In the genomic region with DNA sequence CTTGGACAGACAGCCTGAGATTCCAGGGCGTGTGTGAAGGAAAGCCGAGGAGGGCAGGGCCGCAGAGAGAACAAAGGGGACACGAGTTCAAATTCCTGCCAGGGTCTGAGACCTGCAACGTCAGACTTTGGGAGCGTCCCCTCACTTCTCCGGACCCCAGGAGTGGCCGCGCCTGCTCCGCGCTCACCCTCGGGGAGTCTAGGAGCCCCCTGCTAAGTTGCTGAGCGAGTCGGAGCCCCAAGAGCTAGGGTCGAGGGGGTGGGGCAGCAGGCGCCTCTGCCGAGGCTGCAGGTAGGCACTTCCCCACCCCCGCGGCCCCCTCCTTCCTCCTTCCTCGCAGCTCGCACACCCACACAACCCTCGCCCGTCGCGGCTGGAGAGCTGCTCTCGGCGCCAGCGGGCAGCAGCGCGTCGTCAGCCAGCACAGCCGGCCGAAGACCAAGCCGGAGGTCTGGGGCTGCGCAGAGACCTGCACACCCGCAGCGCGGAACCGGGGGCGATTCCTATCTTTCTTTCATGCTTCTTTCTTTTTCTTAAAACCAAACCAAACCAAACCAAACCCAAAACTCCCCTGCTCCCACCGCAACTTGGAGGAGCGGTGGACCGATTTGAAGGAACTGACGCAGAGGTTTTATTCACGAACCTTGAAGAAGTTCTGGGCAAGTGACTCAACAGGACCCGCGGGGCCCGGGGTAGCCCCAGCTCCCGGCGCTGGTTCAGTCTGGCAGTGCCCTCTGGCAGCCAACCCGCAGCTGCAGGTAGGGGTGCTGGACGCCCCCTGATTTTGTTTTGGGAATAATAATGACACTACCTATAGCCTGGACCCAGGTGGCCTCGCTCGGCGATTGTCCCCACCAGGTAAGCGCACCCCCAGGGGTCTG, we compare ENCODE assay signal across 15 cellular contexts. TPM values are rescaled to one million over a fixed set of nuclear protein-coding genes. Genes with fewer than 3 reads are reported as not detected.
DNase-seq lines count a peak whose midpoint lies in the region; ATAC-seq and TF ChIP-seq lines count a peak whose summit lies in the region.
"Had no signal": no experiment of that assay in that cellular context is flagged by ENCODE, and none has a peak within 500 bp of the region (broad histone marks: within the 10 kb centered on the region; RNA-seq: fewer than 3 reads in every experiment).

A gene (plus strand): TSS at position 352 of the 881 bp plus-strand sequence. CDS start 10,563 bp downstream, outside the sequence.

- POLR2A ChIA-PET in MCF 10A (lab: Yijun Ruan, JAX), result interaction anchor here (0.6 kb wide), 1 partner anchor 10 kb away, joined by 3 read pairs; no protein-coding TSS in a partner anchor

- no peak within 1 kb of the TSS for H3K4me3 Mint-ChIP-seq in MCF 10A (ENCODE audit: unreplicated experiment)
- H3K4me3 Mint-ChIP-seq in stimulated activated naive CD8-positive, alpha-beta T cell treated with anti-CD3 and anti-CD28 coated beads, Interleukin-15, amount 100 ng/mL, for 72 hours, result no peak within 1 kb of the TSS
- H3K4me3 Mint-ChIP-seq: activated T-cell treated with anti-CD3 and anti-CD28 coated beads, Interleukin-2, amount 50 U/mL, for 4 hours had no signal

- H3K36me3 ChIP-seq in mammary epithelial cell (ENCODE audit: insufficient read depth, low read length) (no peaks in the 10 kb centered on the region), RWPE2 (ENCODE audit: low read depth) (no peaks in the 10 kb centered on the region)
- H3K36me3 ChIP-seq: BLaER1 treated with 17β-estradiol and CSF1 and Interleukin-3, amounts not matched to agents 10 nM and 100 nM; right atrium auricular region had no signal

- H2AFZ ChIP-seq in mammary epithelial cell (ENCODE audit: low read depth, low read length), result no peak within 1 kb of the TSS

- H3K27me3 Mint-ChIP-seq in MCF 10A (ENCODE audit: insufficient read depth, unreplicated experiment), result peaks cover 86% of the 10 kb centered on the region
- peaks cover 59% of the 10 kb centered on the region for H3K27me3 Mint-ChIP-seq in stimulated activated naive CD8-positive, alpha-beta T cell treated with anti-CD3 and anti-CD28 coated beads, Interleukin-15, amount 100 ng/mL, for 72 hours

- H3K4me3 ChIP-seq in mammary epithelial cell (replicated peaks in 1 of 3; ENCODE audit: insufficient read depth in 1 of 3, low read depth in 2 of 3, low read length in 3 of 3) (no peak within 1 kb of the TSS), RWPE2 (ENCODE audit: severe bottlenecking) (no peak within 1 kb of the TSS), iPS-11a (ENCODE audit: low read depth, low read length) (peak within 1 kb of the TSS; percentile 31)
- H3K4me3 ChIP-seq: BLaER1 treated with 17β-estradiol and CSF1 and Interleukin-3, amounts not matched to agents 10 nM and 100 nM; right atrium auricular region had no signal

- no peak for DNase-seq in mammary epithelial cell
- no peak for DNase-seq in MCF 10A (ENCODE audit: unreplicated experiment)
- peak; percentile 73 for DNase-seq in RWPE2 (ENCODE audit: low spot score)
- no peak for DNase-seq in middle frontal gyrus (ENCODE audit: extremely low spot score, low spot score)
- DNase-seq in stimulated activated naive CD8-positive, alpha-beta T cell treated with anti-CD3 and anti-CD28 coated beads, Interleukin-15, amount 100 ng/mL, for 72 hours, result no peak
- no peak for DNase-seq in NK-92 (lab: John Stamatoyannopoulos, UW; ENCODE audit: unreplicated experiment)
- no peak for DNase-seq in AG08396 (ENCODE audit: low spot score)
- DNase-seq: activated T-cell treated with anti-CD3 and anti-CD28 coated beads, Interleukin-2, amount 50 U/mL, for 4 hours; NCI-H1694 treated with DMSO at 0.1 percent for 48 hours had no signal

- H3K36me3 Mint-ChIP-seq in MCF 10A (ENCODE audit: insufficient read depth, unreplicated experiment), result no peaks in the 10 kb centered on the region

- TF ChIP-seq CTCF in mammary epithelial cell (conservative IDR thresholded peaks at IDR 0.05 in 1 of 2, IDR thresholded peaks at IDR 0.05 in 1 of 2; ENCODE audit: extremely low read depth in 1 of 2, insufficient read depth in 1 of 2, low read depth in 1 of 2, low read length in 2 of 2) (no peak), MCF 10A (IDR thresholded peaks at IDR 0.05; ENCODE audit: unreplicated experiment) (no peak), RWPE2 (IDR thresholded peaks at IDR 0.05; ENCODE audit: poor library complexity, severe bottlenecking) (no peak)

- CTCF ChIA-PET in mammary epithelial cell (lab: Charles Lee; ENCODE audit: low non-redundant PET), result no interaction called here
- CTCF ChIA-PET in MCF 10A (lab: Yijun Ruan, JAX), result interaction anchor here (0.6 to 0.7 kb wide), 3 partner anchors 15 to 1234 kb away, joined by 3 read pairs; no protein-coding TSS in a partner anchor

- H3K4me2 ChIP-seq in mammary epithelial cell (ENCODE audit: insufficient read depth, low read depth, low read length), result peak within 1 kb of the TSS; percentile 3

- H3K27ac Mint-ChIP-seq in MCF 10A (ENCODE audit: low read depth, unreplicated experiment), result no peak within 1 kb of the TSS
- no peak within 1 kb of the TSS for H3K27ac Mint-ChIP-seq in stimulated activated naive CD8-positive, alpha-beta T cell treated with anti-CD3 and anti-CD28 coated beads, Interleukin-15, amount 100 ng/mL, for 72 hours

- H3K4me1 ChIP-seq in mammary epithelial cell (ENCODE audit: insufficient read depth, low read length) (no peaks in the 10 kb centered on the region), RWPE2 (ENCODE audit: insufficient read depth, poor library complexity, severe bottlenecking) (no peaks in the 10 kb centered on the region)
- H3K4me1 ChIP-seq: BLaER1 treated with 17β-estradiol and CSF1 and Interleukin-3, amounts not matched to agents 10 nM and 100 nM; right atrium auricular region had no signal

- H3K27me3 ChIP-seq in mammary epithelial cell (ENCODE audit: insufficient read depth, low read length), result peaks cover 25% of the 10 kb centered on the region
- H3K27me3 ChIP-seq in RWPE2 (ENCODE audit: insufficient read depth, poor library complexity, severe bottlenecking), result peaks cover 65% of the 10 kb centered on the region

- no peaks in the 10 kb centered on the region for H4K20me1 ChIP-seq in mammary epithelial cell (ENCODE audit: insufficient read depth, low read length)

- in situ Hi-C loops in mammary epithelial cell (cut with MboI; ENCODE audit: low sequenced_read_pairs in 2 of 2), result loop anchor here in 1 of 2 donors (10.0 kb wide), 1 partner anchor 58 kb away; no protein-coding TSS in a partner anchor

- H3K9ac ChIP-seq in mammary epithelial cell (ENCODE audit: insufficient read depth, low read length), result no peak within 1 kb of the TSS
- H3K9ac ChIP-seq: BLaER1 treated with 17β-estradiol and CSF1 and Interleukin-3, amounts not matched to agents 10 nM and 100 nM had no signal

- H3K27ac ChIP-seq in mammary epithelial cell (ENCODE audit: insufficient read depth, low read depth, low read length) (no peak within 1 kb of the TSS), RWPE2 (ENCODE audit: poor library complexity, severe bottlenecking) (no peak within 1 kb of the TSS)
- H3K27ac ChIP-seq: BLaER1 treated with 17β-estradiol and CSF1 and Interleukin-3, amounts not matched to agents 10 nM and 100 nM; right atrium auricular region had no signal

- intact Hi-C loops in mammary epithelial cell (cut with micrococcal nuclease), result no loop called here
- intact Hi-C loops in MCF 10A (cut with micrococcal nuclease), result no loop called here

- no peaks in the 10 kb centered on the region for H3K4me1 Mint-ChIP-seq in MCF 10A (ENCODE audit: insufficient read depth, unreplicated experiment)
- H3K4me1 Mint-ChIP-seq in stimulated activated naive CD8-positive, alpha-beta T cell treated with anti-CD3 and anti-CD28 coated beads, Interleukin-15, amount 100 ng/mL, for 72 hours, result peaks cover 12% of the 10 kb centered on the region

- BruUV-seq in mammary epithelial cell (replicated peaks; lab: Mats Ljungman, UMichigan) (no TSS peak), MCF 10A (replicated peaks; lab: Mats Ljungman, UMichigan) (no TSS peak)

- no peaks in the 10 kb centered on the region for H3K9me3 ChIP-seq in mammary epithelial cell (replicated peaks; ENCODE audit: insufficient read depth, low read length)
- no peaks in the 10 kb centered on the region for H3K9me3 ChIP-seq in RWPE2 (ENCODE audit: severe bottlenecking)
- H3K9me3 ChIP-seq: right atrium auricular region had no signal

- ATAC-seq in RWPE2 (ENCODE audit: low read depth), result peak; percentile 20; the same call in 2 of the 3 replicates
- ATAC-seq in stimulated activated naive CD8-positive, alpha-beta T cell treated with anti-CD3 and anti-CD28 coated beads, Interleukin-15, amount 100 ng/mL, for 72 hours, result no peak

- 5% methylated on average over 38 of the region's 56 CpGs for whole genome bisulfite sequencing in mammary epithelial cell (ENCODE audit: low coverage, missing lambda C conversion rate)

- no peaks in the 10 kb centered on the region for H3K79me2 ChIP-seq in mammary epithelial cell (ENCODE audit: insufficient read depth, low read length)

- no peaks in the 10 kb centered on the region for H3K9me3 Mint-ChIP-seq in MCF 10A (ENCODE audit: unreplicated experiment)
- H3K9me3 Mint-ChIP-seq in stimulated activated naive CD8-positive, alpha-beta T cell treated with anti-CD3 and anti-CD28 coated beads, Interleukin-15, amount 100 ng/mL, for 72 hours, result peaks cover 0 to 18% of the 10 kb centered on the region in 2 donors

- dilution Hi-C loops in mammary epithelial cell (cut with HindIII; ENCODE audit: low sequenced_read_pairs), result no loop called here

RNA-seq across cellular contexts. Expression of the gene that starts here (rescaled TPM):
- total RNA-seq in mammary epithelial cell, result not detected
- polyA plus RNA-seq in mammary epithelial cell, result not detected
- polyA minus RNA-seq in mammary epithelial cell, result not detected
- not detected in 2 replicates for total RNA-seq in MCF 10A (2022)
- total RNA-seq: activated T-cell treated with anti-CD3 and anti-CD28 coated beads, Interleukin-2, amount 50 U/mL, for 4 hours; fibroblast of villous mesenchyme; IMR-90; OCI-LY7 had no signal
- polyA plus RNA-seq: IMR-90 had no signal
